In the genomic region with DNA sequence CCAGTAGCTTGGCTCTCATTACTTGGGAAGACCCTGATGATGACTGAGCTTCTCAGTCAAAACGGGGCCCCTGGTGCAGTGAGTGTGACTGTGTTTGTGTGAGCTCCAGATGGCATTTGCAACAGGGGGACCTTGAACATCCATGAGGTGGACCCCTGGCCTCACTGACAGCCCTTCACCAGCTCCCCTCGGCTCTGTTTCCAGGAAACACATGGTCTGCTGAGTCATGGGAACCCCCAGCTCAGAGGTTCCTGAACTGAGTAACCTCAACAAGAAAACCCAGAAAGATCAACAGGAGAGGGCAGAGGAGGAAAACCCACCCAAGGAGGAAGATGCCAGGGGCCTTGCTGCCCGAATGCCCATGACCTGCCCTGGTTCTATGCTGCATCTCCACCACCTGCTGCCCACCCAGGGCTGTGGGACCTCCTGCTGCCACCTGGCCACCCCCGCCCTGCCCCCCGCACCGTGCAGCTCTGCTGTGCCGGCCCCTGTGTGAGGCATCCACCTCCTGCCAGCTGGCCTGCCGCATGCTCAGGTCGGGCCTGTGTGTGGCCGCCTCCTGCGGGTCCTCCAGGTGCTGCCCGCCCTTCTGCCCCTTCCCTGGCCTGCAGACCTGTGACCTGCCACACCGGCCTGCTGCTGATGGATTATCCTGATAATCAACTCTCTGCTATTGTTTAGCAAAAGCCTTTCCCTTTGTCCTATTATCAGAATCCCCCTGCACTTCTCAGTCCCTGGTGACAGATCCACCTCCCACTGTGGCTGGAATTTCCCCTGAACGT, we compare ENCODE assay signal across 1 cellular context.
TF ChIP-seq lines count a peak whose summit lies in the region.

No MANE protein-coding gene starts in this region.

TF ChIP-seq in H1, 55 proteins besides CTCF, POLR2A, EP300 and RAD21:
- TF ChIP-seq MAFK (IDR thresholded peaks at IDR 0.05; ENCODE audit: low read depth, low read length) (no peak), E2F6 (IDR thresholded peaks at IDR 0.05) (peak; percentile 89)
- TF ChIP-seq, protein P1, sequence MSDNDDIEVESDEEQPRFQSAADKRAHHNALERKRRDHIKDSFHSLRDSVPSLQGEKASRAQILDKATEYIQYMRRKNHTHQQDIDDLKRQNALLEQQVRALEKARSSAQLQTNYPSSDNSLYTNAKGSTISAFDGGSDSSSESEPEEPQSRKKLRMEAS (IDR thresholded peaks at IDR 0.05), result peak; percentile 91
